Comparison of ENCODE assay signal across 12 cellular contexts in genomic region chr2:1653956-1654695, GRCh38.
DNase-seq lines count a peak whose midpoint lies in the region; ATAC-seq and TF ChIP-seq lines count a peak whose summit lies in the region.
"Had no signal": no experiment of that assay in that cellular context is flagged by ENCODE, and none has a peak within 500 bp of the region (broad histone marks: within the 10 kb centered on the region; RNA-seq: fewer than 3 reads in every experiment).

No MANE protein-coding gene starts in this region.

- H3K4me3 Mint-ChIP-seq in HFFc6 = no peak overlapping the region

- H3K27ac Mint-ChIP-seq in HFFc6 = no peak overlapping the region

- H3K36me3 Mint-ChIP-seq in HFFc6 (ENCODE audit: low read depth) = peaks cover 34% of the 10 kb centered on the region

- H3K4me1 Mint-ChIP-seq in HFFc6 (ENCODE audit: low read depth) = peaks cover 5% of the 10 kb centered on the region; the same call in 1 of the 2 replicates

- H3K9me3 ChIP-seq in breast epithelium (no peaks in the 10 kb centered on the region), subcutaneous abdominal adipose tissue (ENCODE audit: control insufficient read depth in 5 of 5, low read length in 5 of 5) (no peaks in the 10 kb centered on the region)

- H3K4me3 ChIP-seq in breast epithelium = peak overlapping the region in 1 of 3 donors; percentile 43
- H3K4me3 ChIP-seq in subcutaneous abdominal adipose tissue (ENCODE audit: low read depth in 1 of 5, low read length in 5 of 5) = no peak overlapping the region
- H3K4me3 ChIP-seq: dorsolateral prefrontal cortex, skin epidermis had no signal

- DNase-seq in HFFc6 (peak; percentile 72), breast epithelium (ENCODE audit: low spot score in 2 of 2) (no peak), iris pigment epithelial cell (ENCODE audit: low read depth) (peak; percentile 90), KG1 (lab: John Stamatoyannopoulos, UW) (no peak), DMS79 treated with DMSO at 0.1 percent for 48 hours (lab: John Stamatoyannopoulos, UW) (no peak)
- DNase-seq in NK-92 treated with Interleukin-12 subunit alpha and Interleukin-12 subunit beta, amount 100 ng/mL, for 24 hours (lab: John Stamatoyannopoulos, UW) = no peak
- DNase-seq: DMS79, NCI-H1092 had no signal

- ATAC-seq in HG03571 (IDR thresholded peaks at IDR 0.05; ENCODE audit: unreplicated experiment) = no peak

- H3K27me3 ChIP-seq in breast epithelium (no peaks in the 10 kb centered on the region), subcutaneous abdominal adipose tissue (ENCODE audit: control insufficient read depth in 5 of 5, insufficient read depth in 4 of 5, low read length in 5 of 5) (no peaks in the 10 kb centered on the region)

- no peaks in the 10 kb centered on the region for H3K9me3 Mint-ChIP-seq in HFFc6

- intact Hi-C loops in breast epithelium (cut with DNase I; ENCODE audit: low total_unique reads) = no loop called here

- H3K27me3 Mint-ChIP-seq in HFFc6 (ENCODE audit: insufficient read depth) = peaks cover 14% of the 10 kb centered on the region

- TF ChIP-seq CTCF in HFFc6 (IDR thresholded peaks at IDR 0.05) (no peak), breast epithelium (IDR thresholded peaks at IDR 0.05) (no peak)

- H3K36me3 ChIP-seq in breast epithelium (peaks cover 4% of the 10 kb centered on the region), subcutaneous abdominal adipose tissue (ENCODE audit: control insufficient read depth in 5 of 5, insufficient read depth in 5 of 5, low read length in 5 of 5) (peaks cover 2 to 47% (median 34%) of the 10 kb centered on the region in 5 donors)

- no peak for TF ChIP-seq POLR2A in breast epithelium (IDR thresholded peaks at IDR 0.05)

- H3K27ac ChIP-seq in breast epithelium (peak overlapping the region; percentile 69 to 89), subcutaneous abdominal adipose tissue (ENCODE audit: low read depth, low read length) (peak overlapping the region; percentile 98)

- no peaks in the 10 kb centered on the region for H3K4me1 ChIP-seq in breast epithelium
- H3K4me1 ChIP-seq in subcutaneous abdominal adipose tissue (ENCODE audit: control insufficient read depth in 5 of 5, insufficient read depth in 5 of 5, low read length in 5 of 5) = peaks cover 17 to 70% (median 53%) of the 10 kb centered on the region in 5 donors

- H3K9ac ChIP-seq in subcutaneous abdominal adipose tissue (ENCODE audit: low read length in 5 of 5) = peak overlapping the region in 2 of 5 donors; percentile 20 to 37

Comparison
In these comparisons a context has a peak if more than half of its experiments do, and no peak if none do; other contexts are left out.
1. DNase-seq: peak in HFFc6 (single experiment) and iris pigment epithelial cell (single experiment); none in breast epithelium (0 of 2), KG1 (single experiment), DMS79 treated with DMSO at 0.1 percent for 48 hours (single experiment) and NK-92 treated with Interleukin-12 subunit alpha and Interleukin-12 subunit beta, amount 100 ng/mL, for 24 hours (single experiment).